8 cellular contexts compared by ENCODE assay signal in the genomic region with DNA sequence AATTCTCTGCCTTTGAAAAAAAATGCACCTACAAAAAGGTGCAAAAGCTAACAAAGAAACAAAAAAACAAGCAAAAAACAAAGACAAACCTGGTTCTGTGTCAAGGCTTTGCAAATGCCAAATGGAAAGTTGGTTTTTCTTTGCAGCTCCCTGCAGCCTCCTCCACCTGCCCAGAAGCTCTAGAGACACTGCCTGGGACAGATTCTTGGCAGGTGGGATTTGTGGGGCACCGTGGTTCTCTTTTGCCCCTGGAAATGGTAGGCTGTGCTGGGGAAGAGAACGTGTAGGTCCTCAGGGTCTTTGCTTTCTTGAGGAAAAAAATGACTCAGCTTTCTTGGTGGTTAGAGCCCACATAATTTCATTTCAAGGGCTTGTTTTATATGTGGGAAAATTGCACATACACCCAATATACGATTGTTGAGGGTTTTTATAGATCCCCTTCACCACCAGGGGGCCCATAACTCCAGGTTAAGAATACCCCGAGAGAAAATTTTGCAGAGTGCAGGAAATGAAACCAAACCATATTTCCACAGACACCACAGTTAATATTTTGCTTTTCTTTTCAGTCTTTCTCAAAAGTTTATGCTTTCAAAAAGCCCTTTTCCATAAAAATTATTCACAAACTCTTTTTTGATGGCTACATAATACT. TPM values are rescaled to one million over a fixed set of nuclear protein-coding genes. Genes with fewer than 3 reads are reported as not detected.
DNase-seq lines count a peak whose midpoint lies in the region; ATAC-seq and TF ChIP-seq lines count a peak whose summit lies in the region.

No MANE protein-coding gene starts in this region.

- peak; percentile 74 for TF ChIP-seq CTCF in smooth muscle cell (IDR thresholded peaks at IDR 0.05; ENCODE audit: borderline replicate concordance, insufficient read depth, poor library complexity, severe bottlenecking)

- H3K36me3 Mint-ChIP-seq in activated T-helper 1 cell treated with anti-CD3 and anti-CD28 coated beads, Interleukin-12 subunit alpha, Interleukin-12 subunit beta, Interleukin-2, Interleukin-4 antibody, amounts not matched to agents 30 ng/mL and 10 ng/mL and 1 ng/mL, durations not matched to agents 14 hours and 24 hours and 36 hours (ENCODE audit: low read depth): no peaks in the 10 kb centered on the region

- H3K27me3 Mint-ChIP-seq in activated T-helper 1 cell treated with anti-CD3 and anti-CD28 coated beads, Interleukin-12 subunit alpha, Interleukin-12 subunit beta, Interleukin-2, Interleukin-4 antibody, amounts not matched to agents 30 ng/mL and 10 ng/mL and 1 ng/mL, durations not matched to agents 14 hours and 24 hours and 36 hours (ENCODE audit: insufficient read depth): peaks cover 21% of the 10 kb centered on the region

- no peaks in the 10 kb centered on the region for H3K36me3 ChIP-seq in smooth muscle cell (ENCODE audit: low read depth)

- peak; percentile 71 for DNase-seq in activated CD8-positive, alpha-beta memory T cell treated with anti-CD3 and anti-CD28 coated beads for 24 hours
- DNase-seq in activated CD8-positive, alpha-beta memory T cell treated with anti-CD3 and anti-CD28 coated beads, Interleukin-2, amount 50 U/mL, for 48 hours: no peak
- DNase-seq in NCI-H226 (peak; percentile 33), germinal center (ENCODE audit: low spot score) (peak; percentile 53), smooth muscle cell (lab: John Stamatoyannopoulos, UW; ENCODE audit: unreplicated experiment) (no peak)
- peak; percentile 19 for DNase-seq in activated T-helper 1 cell treated with anti-CD3 and anti-CD28 coated beads, Interleukin-12 subunit alpha, Interleukin-12 subunit beta, Interleukin-2, Interleukin-4 antibody, amounts not matched to agents 30 ng/mL and 10 ng/mL and 1 ng/mL, durations not matched to agents 14 hours and 24 hours and 36 hours (ENCODE audit: low spot score)

- no peaks in the 10 kb centered on the region for H3K9me3 ChIP-seq in smooth muscle cell (replicated peaks; ENCODE audit: low read depth)

- no peak overlapping the region for H3K27ac ChIP-seq in smooth muscle cell (ENCODE audit: low read depth)

- H3K79me2 ChIP-seq in smooth muscle cell (ENCODE audit: low read depth): no peaks in the 10 kb centered on the region

- H3K4me3 ChIP-seq in smooth muscle cell: no peak overlapping the region

- no peaks in the 10 kb centered on the region for H3K4me1 ChIP-seq in smooth muscle cell (ENCODE audit: low read depth)

- H3K9ac ChIP-seq in smooth muscle cell (ENCODE audit: low read depth): no peak overlapping the region

- intact Hi-C loops in activated T-helper 1 cell treated with anti-CD3 and anti-CD28 coated beads, Interleukin-12 subunit alpha, Interleukin-12 subunit beta, Interleukin-2, Interleukin-4 antibody, amounts not matched to agents 30 ng/mL and 10 ng/mL and 1 ng/mL, durations not matched to agents 14 hours and 24 hours and 36 hours (cut with micrococcal nuclease): loop anchor here (1.0 to 5.0 kb wide), 3 partner anchors 148 to 641 kb away; no protein-coding TSS in a partner anchor

- H3K9me3 Mint-ChIP-seq in activated T-helper 1 cell treated with anti-CD3 and anti-CD28 coated beads, Interleukin-12 subunit alpha, Interleukin-12 subunit beta, Interleukin-2, Interleukin-4 antibody, amounts not matched to agents 30 ng/mL and 10 ng/mL and 1 ng/mL, durations not matched to agents 14 hours and 24 hours and 36 hours: no peaks in the 10 kb centered on the region

- H3K27ac Mint-ChIP-seq in activated T-helper 1 cell treated with anti-CD3 and anti-CD28 coated beads, Interleukin-12 subunit alpha, Interleukin-12 subunit beta, Interleukin-2, Interleukin-4 antibody, amounts not matched to agents 30 ng/mL and 10 ng/mL and 1 ng/mL, durations not matched to agents 14 hours and 24 hours and 36 hours: no peak overlapping the region

- H3K27me3 ChIP-seq in smooth muscle cell (ENCODE audit: low read depth): no peaks in the 10 kb centered on the region

- ATAC-seq in HG02610 (IDR thresholded peaks at IDR 0.05; ENCODE audit: unreplicated experiment): peak; percentile 77
- no peak for ATAC-seq in HG03025 (IDR thresholded peaks at IDR 0.05; ENCODE audit: low FRiP score, unreplicated experiment)

- H2AFZ ChIP-seq in smooth muscle cell (ENCODE audit: low read depth): no peak overlapping the region

- peaks cover 8% of the 10 kb centered on the region for H3K4me1 Mint-ChIP-seq in activated T-helper 1 cell treated with anti-CD3 and anti-CD28 coated beads, Interleukin-12 subunit alpha, Interleukin-12 subunit beta, Interleukin-2, Interleukin-4 antibody, amounts not matched to agents 30 ng/mL and 10 ng/mL and 1 ng/mL, durations not matched to agents 14 hours and 24 hours and 36 hours (ENCODE audit: low read depth)

- no peak overlapping the region for H3K4me2 ChIP-seq in smooth muscle cell

- H3F3A ChIP-seq in smooth muscle cell (ENCODE audit: low read depth): no peaks in the 10 kb centered on the region

- 52% methylated on average over 4 of the region's 4 CpGs for WGBS in smooth muscle cell (ENCODE audit: low lambda C conversion rate)

- H4K20me1 ChIP-seq in smooth muscle cell (ENCODE audit: low read depth): no peaks in the 10 kb centered on the region

- no peak overlapping the region for H3K4me3 Mint-ChIP-seq in activated T-helper 1 cell treated with anti-CD3 and anti-CD28 coated beads, Interleukin-12 subunit alpha, Interleukin-12 subunit beta, Interleukin-2, Interleukin-4 antibody, amounts not matched to agents 30 ng/mL and 10 ng/mL and 1 ng/mL, durations not matched to agents 14 hours and 24 hours and 36 hours

RNA-seq across cellular contexts. Expression of a gene that starts 58.7 kb away (rescaled TPM):
- total RNA-seq in activated T-helper 1 cell treated with anti-CD3 and anti-CD28 coated beads, Interleukin-12 subunit alpha, Interleukin-12 subunit beta, Interleukin-2, Interleukin-4 antibody, amounts not matched to agents 30 ng/mL and 10 ng/mL and 1 ng/mL, durations not matched to agents 14 hours and 24 hours and 36 hours: not detected in 2 replicates
- total RNA-seq in smooth muscle cell: 0.31 and 0.36 TPM in 2 replicates
- polyA plus RNA-seq in smooth muscle cell: 0.24 and 0.91 TPM in 2 replicates

Comparison
In these comparisons a context has a peak if more than half of its experiments do, and no peak if none do; other contexts are left out.
1. DNase-seq: peak in activated CD8-positive, alpha-beta memory T cell treated with anti-CD3 and anti-CD28 coated beads for 24 hours (single experiment), NCI-H226 (single experiment), activated T-helper 1 cell treated with anti-CD3 and anti-CD28 coated beads, Interleukin-12 subunit alpha, Interleukin-12 subunit beta, Interleukin-2, Interleukin-4 antibody, amounts not matched to agents 30 ng/mL and 10 ng/mL and 1 ng/mL, durations not matched to agents 14 hours and 24 hours and 36 hours (single experiment) and germinal center (single experiment); none in activated CD8-positive, alpha-beta memory T cell treated with anti-CD3 and anti-CD28 coated beads, Interleukin-2, amount 50 U/mL, for 48 hours (single experiment) and smooth muscle cell (single experiment).